Comparison of ENCODE assay signal across 7 cellular contexts in genomic region chr4:162640152-162640551, GRCh38.
"Had no signal": no experiment of that assay in that cellular context is flagged by ENCODE, and none has a peak within 500 bp of the region (broad histone marks: within the 10 kb centered on the region; RNA-seq: fewer than 3 reads in every experiment).

No MANE protein-coding gene starts in this region.

- H3K36me3 Mint-ChIP-seq: IgD-negative memory B cell had no signal

- H3K9ac ChIP-seq: GM23248 had no signal

- H2AFZ ChIP-seq: GM23248 had no signal

- H3K4me3 ChIP-seq: GM23248 had no signal

- H3K27me3 Mint-ChIP-seq: IgD-negative memory B cell had no signal

- H3K4me1 Mint-ChIP-seq: H9, IgD-negative memory B cell had no signal

- H3K27ac ChIP-seq: GM23248, HL-60 had no signal

- DNase-seq: GM23248, H9, HCEC 1CT, KG1 had no signal

- H3K4me3 Mint-ChIP-seq: H9, IgD-negative memory B cell had no signal

- ATAC-seq: HepG2 had no signal

- H3K27ac Mint-ChIP-seq: IgD-negative memory B cell had no signal

- H3K9me3 Mint-ChIP-seq: H9 had no signal
